22 cellular contexts compared by ENCODE assay signal in genomic region chr1:208455821-208456220, GRCh38.
DNase-seq lines count a peak whose midpoint lies in the region; ATAC-seq, FAIRE-seq and TF ChIP-seq lines count a peak whose summit lies in the region.
"Had no signal": no experiment of that assay in that cellular context is flagged by ENCODE, and none has a peak within 500 bp of the region (broad histone marks: within the 10 kb centered on the region; RNA-seq: fewer than 3 reads in every experiment).

No MANE protein-coding gene starts in this region.

- H3K9me1 ChIP-seq in keratinocyte (ENCODE audit: control insufficient read depth, extremely low read depth, insufficient read depth, low read length): no peaks in the 10 kb centered on the region

- no peaks in the 10 kb centered on the region for H3K27me3 ChIP-seq in keratinocyte (ENCODE audit: control insufficient read depth, extremely low read depth, insufficient read depth, low read length)
- no peaks in the 10 kb centered on the region for H3K27me3 ChIP-seq in ovary

- peaks cover 0 to 11% of the 10 kb centered on the region in 2 donors for H3K27me3 Mint-ChIP-seq in T-cell

- no peaks in the 10 kb centered on the region for H4K20me1 ChIP-seq in keratinocyte (ENCODE audit: control insufficient read depth, extremely low read depth, insufficient read depth, low read length)

- POLR2A ChIA-PET in T-cell (lab: Charles Lee): no interaction called here

- H3K79me2 ChIP-seq in keratinocyte (ENCODE audit: control insufficient read depth, insufficient read depth, low read length): no peaks in the 10 kb centered on the region

- no peak for TF ChIP-seq EP300 in ovary (IDR thresholded peaks at IDR 0.05)

- H3K36me3 Mint-ChIP-seq in T-cell: no peaks in the 10 kb centered on the region
- H3K36me3 Mint-ChIP-seq: naive B cell; stimulated activated naive B cell treated with anti-CD40 and anti-IgM and Interleukin-4, amounts not matched to agents 10 μg/mL and 1 μg/mL and 100 μg/mL, for 72 hours; type B pancreatic cell had no signal

- TF ChIP-seq CTCF in keratinocyte (optimal IDR thresholded peaks at IDR 0.05 in 1 of 3, IDR thresholded peaks at IDR 0.05 in 1 of 3, conservative IDR thresholded peaks at IDR 0.05 in 1 of 3; ENCODE audit: extremely low read depth in 1 of 3, insufficient read depth in 2 of 3, low read length in 3 of 3) (no peak), ovary (IDR thresholded peaks at IDR 0.05) (no peak)

- H2AFZ ChIP-seq in keratinocyte (ENCODE audit: control insufficient read depth, low read length): no peak overlapping the region
- H2AFZ ChIP-seq: PC-9 had no signal

- no peak overlapping the region for H3K4me2 ChIP-seq in keratinocyte (ENCODE audit: control insufficient read depth, extremely low read depth, insufficient read depth, low read depth, low read length)
- H3K4me2 ChIP-seq: PC-9 had no signal

- TF ChIP-seq POLR2A in ovary (IDR thresholded peaks at IDR 0.05): no peak

- peaks cover 0 to 6% (median 0%) of the 10 kb centered on the region in 3 donors for H3K9me3 Mint-ChIP-seq in T-cell

- CTCF ChIA-PET in T-cell (lab: Charles Lee): no interaction called here

- WGBS in ovary, 3 donors: 59 to 76% (median 62%) methylated on average over 3 of the region's 3 CpGs

- no peak overlapping the region for H3K4me3 ChIP-seq in keratinocyte (ENCODE audit: control insufficient read depth in 2 of 3, extremely low read depth in 1 of 3, insufficient read depth in 2 of 3, low read depth in 1 of 3, low read length in 3 of 3)
- H3K4me3 ChIP-seq in ovary: no peak overlapping the region
- H3K4me3 ChIP-seq: PC-9, prostate gland had no signal

- FAIRE-seq in keratinocyte (lab: Jason Lieb, UNC): peak; percentile 58

- no peak overlapping the region for H3K9ac ChIP-seq in keratinocyte (ENCODE audit: control insufficient read depth, extremely low read depth, insufficient read depth, low read length)

- H3K36me3 ChIP-seq in keratinocyte (ENCODE audit: control insufficient read depth in 2 of 2, extremely low read depth in 1 of 2, insufficient read depth in 2 of 2, low read length in 2 of 2) (no peaks in the 10 kb centered on the region), ovary (no peaks in the 10 kb centered on the region)
- H3K36me3 ChIP-seq: prostate gland had no signal

- intact Hi-C loops in ovary (cut with DNase I): no loop called here

- DNase-seq in A172 (ENCODE audit: low spot score) (peak; percentile 35), M059J (ENCODE audit: low read depth) (peak; percentile 63), amniotic epithelial cell (ENCODE audit: low read depth) (peak; percentile 13), keratinocyte (ENCODE audit: low read depth, low spot score) (no peak), GM19238 (ENCODE audit: insufficient read length, low spot score) (no peak), T-cell (no peak), ovary (no peak)
- DNase-seq: activated CD4-positive, alpha-beta T cell treated with anti-CD3 and anti-CD28 coated beads for 36 hours; activated naive CD4-positive, alpha-beta T cell; CD4-positive, alpha-beta T cell; cortex of kidney; erythroblast; glutamatergic neuron; naive B cell; NCI-H187; NCI-H748 treated with DMSO at 0.1 percent for 48 hours; PC-9; stimulated activated CD4-positive, alpha-beta T cell treated with anti-CD3 and anti-CD28 coated beads, Interleukin-12 subunit alpha, Interleukin-12 subunit beta, amount 100 ng/mL, for 4 hours; stimulated activated naive B cell treated with anti-CD40 and anti-IgM and Interleukin-4, amounts not matched to agents 10 μg/mL and 1 μg/mL and 100 μg/mL, for 72 hours had no signal

- dilution Hi-C loops in keratinocyte (cut with MboI; ENCODE audit: extremely low pct_ligation_motif_present, low sequenced_read_pairs): no loop called here

- no peak for ATAC-seq in HG03139 (IDR thresholded peaks at IDR 0.05; ENCODE audit: unreplicated experiment)
- no peak for ATAC-seq in T-cell (replicated peaks in 1 of 4)
- ATAC-seq: activated CD4-positive, alpha-beta T cell treated with anti-CD3 and anti-CD28 coated beads for 36 hours; stimulated activated naive B cell treated with anti-CD40 and anti-IgM and Interleukin-4, amounts not matched to agents 10 μg/mL and 1 μg/mL and 100 μg/mL, for 72 hours had no signal

- H3K27ac ChIP-seq in keratinocyte (ENCODE audit: control insufficient read depth, insufficient read depth, low read length) (no peak overlapping the region), ovary (no peak overlapping the region)
- H3K27ac ChIP-seq: PC-9, prostate gland had no signal

- H3K4me1 Mint-ChIP-seq in T-cell: no peaks in the 10 kb centered on the region
- H3K4me1 Mint-ChIP-seq: activated CD4-positive, alpha-beta T cell treated with anti-CD3 and anti-CD28 coated beads for 36 hours; naive B cell; stimulated activated naive B cell treated with anti-CD40 and anti-IgM and Interleukin-4, amounts not matched to agents 10 μg/mL and 1 μg/mL and 100 μg/mL, for 72 hours had no signal

- H3K9me3 ChIP-seq in keratinocyte (ENCODE audit: control insufficient read depth, low read depth, low read length) (no peaks in the 10 kb centered on the region), ovary (no peaks in the 10 kb centered on the region)
- H3K9me3 ChIP-seq: prostate gland had no signal

- no peaks in the 10 kb centered on the region for H3K4me1 ChIP-seq in keratinocyte (ENCODE audit: control insufficient read depth, extremely low read depth, insufficient read depth, low read length)
- H3K4me1 ChIP-seq in ovary (ENCODE audit: insufficient read depth): no peaks in the 10 kb centered on the region
- H3K4me1 ChIP-seq: prostate gland had no signal

- no peak overlapping the region for H3K27ac Mint-ChIP-seq in T-cell
- H3K27ac Mint-ChIP-seq: activated CD4-positive, alpha-beta T cell treated with anti-CD3 and anti-CD28 coated beads for 36 hours; CD4-positive, alpha-beta T cell; naive B cell; stimulated activated naive B cell treated with anti-CD40 and anti-IgM and Interleukin-4, amounts not matched to agents 10 μg/mL and 1 μg/mL and 100 μg/mL, for 72 hours; type B pancreatic cell had no signal

- no peak overlapping the region for H3K4me3 Mint-ChIP-seq in T-cell
- H3K4me3 Mint-ChIP-seq: activated CD4-positive, alpha-beta T cell treated with anti-CD3 and anti-CD28 coated beads for 36 hours; CD4-positive, alpha-beta T cell; naive B cell; stimulated activated naive B cell treated with anti-CD40 and anti-IgM and Interleukin-4, amounts not matched to agents 10 μg/mL and 1 μg/mL and 100 μg/mL, for 72 hours; type B pancreatic cell had no signal

Comparison
In these comparisons a context has a peak if more than half of its experiments do, and no peak if none do; other contexts are left out.
1. DNase-seq: peak in A172 (single experiment), M059J (single experiment) and amniotic epithelial cell (single experiment); none in keratinocyte (single experiment), GM19238 (single experiment), T-cell (0 of 34) and ovary (0 of 5).